Comparison of ENCODE assay signal across 8 cellular contexts in the genomic region with DNA sequence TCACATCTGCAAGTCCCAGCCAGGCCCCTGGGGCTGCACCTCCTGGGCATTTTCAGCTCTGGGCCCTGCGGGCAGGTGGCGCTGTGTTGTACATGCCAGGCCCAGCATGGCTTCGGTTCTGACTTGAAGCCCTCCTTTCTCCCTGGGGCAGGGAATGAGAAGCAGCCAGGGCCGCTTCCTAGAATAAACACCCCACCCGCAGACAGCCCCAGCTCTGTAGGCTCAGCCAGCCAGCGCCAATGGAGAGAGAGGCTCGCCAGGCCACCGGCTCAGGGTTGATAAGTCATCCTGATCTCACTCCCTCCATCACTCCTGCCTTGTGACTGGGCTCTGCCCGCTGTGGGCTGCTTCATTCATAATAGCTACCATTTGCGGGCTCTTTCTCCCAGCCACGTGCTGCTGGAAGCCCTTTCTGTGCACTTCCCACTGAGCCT. TPM values are rescaled to one million over a fixed set of nuclear protein-coding genes. Genes with fewer than 3 reads are reported as not detected.
DNase-seq lines count a peak whose midpoint lies in the region; ATAC-seq and TF ChIP-seq lines count a peak whose summit lies in the region.

No MANE protein-coding gene starts in this region.

- H3K9me3 Mint-ChIP-seq in nephron progenitor cell = no peaks in the 10 kb centered on the region

- no peaks in the 10 kb centered on the region for H4K20me1 ChIP-seq in fibroblast of lung (ENCODE audit: control insufficient read depth, extremely low read depth, insufficient read depth, low read length)

- DNase-seq in NCI-H226 = peak; percentile 86
- DNase-seq in activated CD8-positive, alpha-beta memory T cell treated with anti-CD3 and anti-CD28 coated beads, Interleukin-2, amount 50 U/mL, for 48 hours = peak; percentile 79
- peak; percentile 82 to 83 for DNase-seq in fibroblast of lung (ENCODE audit: low read depth in 2 of 2)
- peak; percentile 72 for DNase-seq in nephron progenitor cell
- no peak for DNase-seq in COLO829 (ENCODE audit: low spot score)

- H3K79me2 ChIP-seq in fibroblast of lung (ENCODE audit: control insufficient read depth, insufficient read depth, low read length) = no peaks in the 10 kb centered on the region

- no peak overlapping the region for H3K4me2 ChIP-seq in fibroblast of lung (ENCODE audit: extremely low read depth, insufficient read depth, low read length)

- H3K4me3 Mint-ChIP-seq in nephron progenitor cell = no peak overlapping the region

- H3K27me3 ChIP-seq in fibroblast of lung (ENCODE audit: control insufficient read depth, insufficient read depth, low read length) = no peaks in the 10 kb centered on the region

- no peak for ATAC-seq in HG03175 (IDR thresholded peaks at IDR 0.05; ENCODE audit: unreplicated experiment)
- ATAC-seq in HG02610 (IDR thresholded peaks at IDR 0.05; ENCODE audit: unreplicated experiment) = no peak

- peaks cover 41% of the 10 kb centered on the region for H3K4me1 Mint-ChIP-seq in nephron progenitor cell

- H3K9me3 ChIP-seq in fibroblast of lung (ENCODE audit: control insufficient read depth, insufficient read depth, low read depth, low read length) = no peaks in the 10 kb centered on the region

- no peak overlapping the region for H3K4me3 ChIP-seq in fibroblast of lung (replicated peaks in 1 of 4; ENCODE audit: control extremely low read depth in 1 of 4, insufficient read depth in 1 of 4, low read depth in 3 of 4, low read length in 4 of 4)

- H3K4me1 ChIP-seq in fibroblast of lung (ENCODE audit: control insufficient read depth, extremely low read depth, insufficient read depth, low read length) = peaks cover 3% of the 10 kb centered on the region

- no peak overlapping the region for H3K9ac ChIP-seq in fibroblast of lung (ENCODE audit: insufficient read depth, low read length)

- H3K27ac ChIP-seq in fibroblast of lung (ENCODE audit: insufficient read depth, low read length) = peak overlapping the region; percentile 70

- no peak overlapping the region for H2AFZ ChIP-seq in fibroblast of lung (ENCODE audit: low read length)

- peaks cover 4% of the 10 kb centered on the region for H3K27me3 Mint-ChIP-seq in nephron progenitor cell (ENCODE audit: low read depth, poor library complexity)

- no peak overlapping the region for H3K27ac Mint-ChIP-seq in nephron progenitor cell

- no peaks in the 10 kb centered on the region for H3K36me3 ChIP-seq in fibroblast of lung (ENCODE audit: control insufficient read depth, insufficient read depth, low read length)

- H3K36me3 Mint-ChIP-seq in nephron progenitor cell (ENCODE audit: low read depth) = no peaks in the 10 kb centered on the region

- peak; percentile 94 for TF ChIP-seq CTCF in GM12874 (IDR thresholded peaks at IDR 0.05; ENCODE audit: insufficient read depth, low read depth, low read length)
- peak; percentile 61 to 74 for TF ChIP-seq CTCF in fibroblast of lung (conservative IDR thresholded peaks at IDR 0.05 in 1 of 2, IDR thresholded peaks at IDR 0.05 in 1 of 2; ENCODE audit: low read depth in 1 of 2, low read length in 2 of 2)
- TF ChIP-seq CTCF in nephron progenitor cell (IDR thresholded peaks at IDR 0.05) = peak; percentile 54

RNA-seq across cellular contexts. Expression of a gene that starts 6.0 kb away (rescaled TPM):
- total RNA-seq in fibroblast of lung = 2.6 and 4.0 TPM in 2 replicates
- polyA plus RNA-seq in fibroblast of lung = 5.6 and 6.0 TPM in 2 replicates
- 18.6 and 23.8 TPM in 2 replicates for polyA plus RNA-seq in fibroblast of lung (2012)
- polyA minus RNA-seq in fibroblast of lung (ENCODE audit: low replicate concordance) = 23.4 and 23.6 TPM in 2 replicates

RNA-seq across cellular contexts. Expression of a gene that starts 37.0 kb away (rescaled TPM):
- total RNA-seq in fibroblast of lung = 8.2 and 8.9 TPM in 2 replicates
- polyA plus RNA-seq in fibroblast of lung = 3.5 and 6.6 TPM in 2 replicates
- 6.8 and 9.5 TPM in 2 replicates for polyA plus RNA-seq in fibroblast of lung (2012)
- 7.0 and 9.8 TPM in 2 replicates for polyA minus RNA-seq in fibroblast of lung (ENCODE audit: low replicate concordance)

RNA-seq across cellular contexts. Expression of a gene that starts 41.3 kb away (rescaled TPM):
- total RNA-seq in fibroblast of lung = 24.4 and 34.3 TPM in 2 replicates
- 14.8 and 19.9 TPM in 2 replicates for polyA plus RNA-seq in fibroblast of lung
- polyA plus RNA-seq in fibroblast of lung (2012) = 28.6 and 37.1 TPM in 2 replicates
- 9.2 and 9.5 TPM in 2 replicates for polyA minus RNA-seq in fibroblast of lung (ENCODE audit: low replicate concordance)
